Comparison of ENCODE assay signal across 15 cellular contexts in genomic region chr2:218881744-218882462, GRCh38.
DNase-seq lines count a peak whose midpoint lies in the region; ATAC-seq and TF ChIP-seq lines count a peak whose summit lies in the region.
"Had no signal": no experiment of that assay in that cellular context is flagged by ENCODE, and none has a peak within 500 bp of the region (broad histone marks: within the 10 kb centered on the region; RNA-seq: fewer than 3 reads in every experiment).

No MANE protein-coding gene starts in this region.

- H3K9ac ChIP-seq in BLaER1: no peak overlapping the region
- peak overlapping the region; percentile 92 for H3K9ac ChIP-seq in SU-DHL-6 (ENCODE audit: low read length)
- H3K9ac ChIP-seq in iPS-15b (ENCODE audit: low read depth, low read length): no peak overlapping the region

- H3K27ac ChIP-seq in BLaER1 (no peak overlapping the region), SU-DHL-6 (ENCODE audit: low read depth, low read length) (peak overlapping the region; percentile 98)
- H3K27ac ChIP-seq: cardiac muscle cell, upper lobe of right lung had no signal

- DNase-seq in GM12865 (ENCODE audit: low read depth) (no peak), GM10266 (ENCODE audit: extremely low spot score) (no peak)
- DNase-seq: activated CD4-positive, alpha-beta T cell treated with anti-CD3 and anti-CD28 coated beads, Interleukin-2, amount 50 U/mL, for 48 hours; activated naive CD4-positive, alpha-beta T cell; DND-41; NCI-H526; stimulated activated CD4-positive, alpha-beta T cell treated with anti-CD3 and anti-CD28 coated beads, Interleukin-2, amount 100 ng/mL, for 24 hours; upper lobe of right lung had no signal

- H3K36me3 ChIP-seq in BLaER1 (no peaks in the 10 kb centered on the region), SU-DHL-6 (ENCODE audit: low read length) (no peaks in the 10 kb centered on the region), iPS-15b (ENCODE audit: control insufficient read depth, insufficient read depth, low read length) (no peaks in the 10 kb centered on the region)
- H3K36me3 ChIP-seq: cardiac muscle cell, upper lobe of right lung had no signal

- peaks cover 57% of the 10 kb centered on the region for H3F3A ChIP-seq in SU-DHL-6 (ENCODE audit: insufficient read depth)

- H3K4me2 ChIP-seq in BLaER1 (peak overlapping the region; percentile 95; the same call in 1 of the 2 replicates), SU-DHL-6 (ENCODE audit: low read depth, low read length, poor library complexity, severe bottlenecking) (peak overlapping the region; percentile 82)

- peaks cover 59% of the 10 kb centered on the region for H4K20me1 ChIP-seq in BLaER1
- no peaks in the 10 kb centered on the region for H4K20me1 ChIP-seq in SU-DHL-6 (ENCODE audit: low read depth, low read length)

- peaks cover 25% of the 10 kb centered on the region; the same call in 1 of the 2 replicates for H3K79me2 ChIP-seq in SU-DHL-6 (ENCODE audit: insufficient read depth, low read length)

- TF ChIP-seq CTCF in GM12865 (IDR thresholded peaks at IDR 0.05; ENCODE audit: insufficient read depth, low read depth, low read length, missing control alignments) (no peak), SU-DHL-6 (IDR thresholded peaks at IDR 0.05; ENCODE audit: insufficient read depth, low read length, poor library complexity, severe bottlenecking) (no peak), GM10266 (IDR thresholded peaks at IDR 0.05; ENCODE audit: control insufficient read depth, insufficient read depth, low read depth, missing control alignments) (no peak)

- no peak overlapping the region for H2AFZ ChIP-seq in SU-DHL-6 (ENCODE audit: low read depth, low read length, severe bottlenecking)

- H3K9me3 ChIP-seq in BLaER1: no peaks in the 10 kb centered on the region
- no peaks in the 10 kb centered on the region for H3K9me3 ChIP-seq in SU-DHL-6 (ENCODE audit: insufficient read depth, low read length)
- no peaks in the 10 kb centered on the region for H3K9me3 ChIP-seq in iPS-15b (ENCODE audit: control insufficient read depth, insufficient read depth, low read length)
- H3K9me3 ChIP-seq: upper lobe of right lung had no signal

- H3K27me3 ChIP-seq in BLaER1 (peaks cover 80% of the 10 kb centered on the region), SU-DHL-6 (ENCODE audit: low read length) (no peaks in the 10 kb centered on the region), iPS-15b (ENCODE audit: control insufficient read depth, insufficient read depth, low read length) (peaks cover 91% of the 10 kb centered on the region)

- H3K4me3 ChIP-seq in BLaER1: no peak overlapping the region
- peak overlapping the region; percentile 68 for H3K4me3 ChIP-seq in GM12865 (ENCODE audit: low read depth, low read length)
- peak overlapping the region; percentile 68 for H3K4me3 ChIP-seq in SU-DHL-6 (ENCODE audit: insufficient read depth, low read length, poor library complexity, severe bottlenecking)
- peak overlapping the region; percentile 3 for H3K4me3 ChIP-seq in iPS-15b (ENCODE audit: low read depth, low read length)
- H3K4me3 ChIP-seq: cardiac muscle cell, upper lobe of right lung had no signal

- H3K4me1 ChIP-seq in BLaER1 (peaks cover 92% of the 10 kb centered on the region), iPS-15b (ENCODE audit: control insufficient read depth, insufficient read depth, low read length) (peaks cover 13% of the 10 kb centered on the region)

- H3K9me2 ChIP-seq in SU-DHL-6 (replicated peaks; ENCODE audit: insufficient read depth, low read length): no peaks in the 10 kb centered on the region

- ATAC-seq in GM21381 (IDR thresholded peaks at IDR 0.05; ENCODE audit: unreplicated experiment) (no peak), GM19452 (IDR thresholded peaks at IDR 0.05; ENCODE audit: unreplicated experiment) (no peak), HG02870 (IDR thresholded peaks at IDR 0.05; ENCODE audit: unreplicated experiment) (no peak)
- ATAC-seq: upper lobe of right lung had no signal
